ENCODE assay signal across 9 cellular contexts in genomic region chr16:50067290-50067853, GRCh38. TPM values are rescaled to one million over a fixed set of nuclear protein-coding genes. Genes with fewer than 3 reads are reported as not detected.
DNase-seq lines count a peak whose midpoint lies in the region; ATAC-seq and TF ChIP-seq lines count a peak whose summit lies in the region.
"Had no signal": no experiment of that assay in that cellular context is flagged by ENCODE, and none has a peak within 500 bp of the region (broad histone marks: within the 10 kb centered on the region; RNA-seq: fewer than 3 reads in every experiment).

No MANE protein-coding gene starts in this region.

- DNase-seq in stimulated activated naive CD4-positive, alpha-beta T cell (lab: John Stamatoyannopoulos, UW): peak in 5 of 6 experiments; percentile 1 to 44 (median 5)
- DNase-seq in stimulated activated naive CD4-positive, alpha-beta T cell treated with Interleukin-2 at 50 U/mL for 16 hours (lab: John Stamatoyannopoulos, UW): no peak
- DNase-seq in HL-60 (ENCODE audit: low read depth in 1 of 2, low spot score in 1 of 2) (peak; percentile 21 to 57), SK-N-DZ (ENCODE audit: low spot score) (peak; percentile 48), caudate nucleus (lab: John Stamatoyannopoulos, UW) (peak in 15 of 61 donors; percentile 2 to 48 (median 15)), mesenchymal stem cell (peak; percentile 79), lower leg skin (ENCODE audit: low spot score in 2 of 2) (no peak)

- no peak overlapping the region for H4K91ac ChIP-seq in mesenchymal stem cell (ENCODE audit: low read length)

- no peaks in the 10 kb centered on the region for H3K27me3 ChIP-seq in HL-60 (ENCODE audit: insufficient read depth, poor library complexity, severe bottlenecking)
- no peaks in the 10 kb centered on the region for H3K27me3 ChIP-seq in mesenchymal stem cell (ENCODE audit: control insufficient read depth in 1 of 2, insufficient read depth in 1 of 2, low read length in 2 of 2)

- H2AFZ ChIP-seq in mesenchymal stem cell (ENCODE audit: low read depth, low read length): no peak overlapping the region

- H3K36me3 ChIP-seq in mesenchymal stem cell (ENCODE audit: control insufficient read depth in 1 of 2, insufficient read depth in 2 of 2, low read depth in 1 of 2, low read length in 2 of 2): peaks cover 8 to 30% of the 10 kb centered on the region in 2 experiments

- H3K27ac ChIP-seq in HL-60 (replicated peaks): no peak overlapping the region
- peak overlapping the region; percentile 42 for H3K27ac ChIP-seq in caudate nucleus (ENCODE audit: low read depth, low read length)
- H3K27ac ChIP-seq in mesenchymal stem cell (ENCODE audit: low read length, poor library complexity, severe bottlenecking): no peak overlapping the region

- TF ChIP-seq POLR2A in lower leg skin (IDR thresholded peaks at IDR 0.05): no peak

- no peak overlapping the region for H4K8ac ChIP-seq in mesenchymal stem cell (ENCODE audit: low read length)

- intact Hi-C loops in lower leg skin (cut with DNase I; ENCODE audit: low total_unique reads): no loop called here

- H3K14ac ChIP-seq in mesenchymal stem cell (ENCODE audit: low read length in 2 of 2): no peak overlapping the region

- H3K4me3 ChIP-seq in HL-60 (replicated peaks; ENCODE audit: insufficient read depth, low read length): peak overlapping the region; percentile 98
- peak overlapping the region in 1 of 2 experiments; percentile 95 for H3K4me3 ChIP-seq in mesenchymal stem cell (ENCODE audit: insufficient read depth in 1 of 2, low read depth in 1 of 2, low read length in 2 of 2)
- H3K4me3 ChIP-seq in lower leg skin (ENCODE audit: low read depth, poor library complexity, severe bottlenecking): no peak overlapping the region

- peak overlapping the region; percentile 2 for H3K4me2 ChIP-seq in mesenchymal stem cell (ENCODE audit: low read length, poor library complexity, severe bottlenecking)

- no peak overlapping the region for H2BK5ac ChIP-seq in mesenchymal stem cell (ENCODE audit: low read depth, low read length, poor library complexity, severe bottlenecking)

- no peak overlapping the region for H3K23ac ChIP-seq in mesenchymal stem cell (ENCODE audit: low read length in 2 of 2)

- H3K9ac ChIP-seq in mesenchymal stem cell (ENCODE audit: low read length): peak overlapping the region; percentile 90

- TF ChIP-seq CTCF in HL-60 (IDR thresholded peaks at IDR 0.05; ENCODE audit: insufficient read depth, low read length) (peak; percentile 52), lower leg skin (IDR thresholded peaks at IDR 0.05) (no peak)

- H3K4me1 ChIP-seq in mesenchymal stem cell (ENCODE audit: control insufficient read depth, insufficient read depth, low read depth, low read length): peaks cover 14% of the 10 kb centered on the region

- no peak overlapping the region for H3K18ac ChIP-seq in mesenchymal stem cell (ENCODE audit: low read depth in 1 of 2, low read length in 2 of 2)

- H2BK12ac ChIP-seq in mesenchymal stem cell (ENCODE audit: low read length in 2 of 2): no peak overlapping the region

- H2AK5ac ChIP-seq in mesenchymal stem cell (ENCODE audit: low read length, severe bottlenecking): no peak overlapping the region

- ATAC-seq in GM18870 (IDR thresholded peaks at IDR 0.05; ENCODE audit: unreplicated experiment): no peak

- WGBS in mesenchymal stem cell: 29% methylated on average over 3 of the region's 3 CpGs
- 31 to 42% methylated on average over 3 of the region's 3 CpGs for WGBS in lower leg skin, 2 donors

- no peak overlapping the region for H2BK120ac ChIP-seq in mesenchymal stem cell (ENCODE audit: low read depth, low read length)

- H3K9me3 ChIP-seq in mesenchymal stem cell (ENCODE audit: control insufficient read depth, low read length): no peaks in the 10 kb centered on the region
- H3K9me3 ChIP-seq: mucosa of descending colon had no signal

- H3K79me1 ChIP-seq in mesenchymal stem cell (replicated peaks; ENCODE audit: low read length, poor library complexity, severe bottlenecking): peaks cover 14% of the 10 kb centered on the region

- no peak overlapping the region for H2BK15ac ChIP-seq in mesenchymal stem cell (ENCODE audit: low read depth, poor library complexity, severe bottlenecking)

- no peak overlapping the region for H3K4ac ChIP-seq in mesenchymal stem cell (ENCODE audit: low read depth in 1 of 2, low read length in 2 of 2)

RNA-seq across cellular contexts. Expression of gene HEATR3, which starts 1.6 kb away (rescaled TPM):
- polyA plus RNA-seq in SK-N-DZ (2014; cell fraction: cytosol; rRNA removed): 26.8 and 43.5 TPM in 2 replicates
- polyA plus RNA-seq in SK-N-DZ (2014; cell fraction: nucleus; rRNA removed): 50.7 and 85.1 TPM in 2 replicates
- polyA plus RNA-seq in mesenchymal stem cell (2013, experiment 1 of 2): 11.5 TPM
- 11.6 TPM for polyA plus RNA-seq in mesenchymal stem cell (2013, experiment 2 of 2)
- 10 to 100 TPM; 11.5 to 19.7 (median 12.5) TPM for total RNA-seq in lower leg skin

RNA-seq across cellular contexts. Expression of gene CNEP1R1, which starts 42.3 kb away (rescaled TPM):
- 13.5 and 14.9 TPM in 2 replicates for polyA plus RNA-seq in SK-N-DZ (2014; cell fraction: cytosol; rRNA removed)
- polyA plus RNA-seq in SK-N-DZ (2014; cell fraction: nucleus; rRNA removed): 17.9 and 19.6 TPM in 2 replicates
- polyA plus RNA-seq in mesenchymal stem cell (2013, experiment 1 of 2): 23.6 TPM
- 25.4 TPM for polyA plus RNA-seq in mesenchymal stem cell (2013, experiment 2 of 2)
- 10 to 100 TPM; 10.3 to 18.9 (median 17.5) TPM for total RNA-seq in lower leg skin

Comparison
In these comparisons a context has a peak if more than half of its experiments do, and no peak if none do; other contexts are left out.
1. DNase-seq: peak in stimulated activated naive CD4-positive, alpha-beta T cell (5 of 6), HL-60 (2 of 2), SK-N-DZ (single experiment) and mesenchymal stem cell (single experiment); none in stimulated activated naive CD4-positive, alpha-beta T cell treated with Interleukin-2 at 50 U/mL for 16 hours (single experiment) and lower leg skin (0 of 2).